ENCODE assay signal across 1 cellular context in the genomic region with DNA sequence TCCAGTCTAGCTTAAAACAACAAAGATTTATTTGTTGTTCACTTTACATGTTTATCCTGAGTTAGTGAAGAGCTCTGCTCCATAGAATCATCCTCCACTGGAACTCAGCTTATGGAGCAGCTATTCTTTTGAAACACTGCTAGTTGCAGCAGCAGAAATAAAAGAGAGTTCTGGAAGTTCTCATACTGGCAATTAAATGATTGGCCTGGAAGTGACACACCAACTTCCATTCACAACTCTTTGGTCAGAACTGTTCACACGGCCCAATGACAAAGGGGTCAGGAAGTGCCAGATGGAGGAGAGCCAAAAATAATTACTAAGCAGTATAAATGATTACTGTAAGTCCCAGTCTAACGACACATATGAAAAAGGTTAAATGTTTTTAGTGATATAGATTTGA.
TF ChIP-seq lines count a peak whose summit lies in the region.

No MANE protein-coding gene starts in this region.

TF ChIP-seq in endothelial cell of umbilical vein, 7 proteins besides CTCF, POLR2A, EP300 and RAD21:
- TF ChIP-seq FOS (IDR thresholded peaks at IDR 0.05; ENCODE audit: borderline replicate concordance, insufficient read depth, low read length), result peak; percentile 63
- peak; percentile 73 for TF ChIP-seq JUN (IDR thresholded peaks at IDR 0.05; ENCODE audit: borderline replicate concordance, insufficient read depth, insufficient read length, low read depth)
- peak; percentile 67 for TF ChIP-seq POLR2AphosphoS5 (IDR thresholded peaks at IDR 0.05; ENCODE audit: insufficient read depth, low read depth, low read length)
- no peak for TF ChIP-seq EZH2 (IDR thresholded peaks at IDR 0.05; ENCODE audit: borderline replicate concordance, low read depth, low read length, severe bottlenecking)
